8 cellular contexts compared by ENCODE assay signal in the genomic region with DNA sequence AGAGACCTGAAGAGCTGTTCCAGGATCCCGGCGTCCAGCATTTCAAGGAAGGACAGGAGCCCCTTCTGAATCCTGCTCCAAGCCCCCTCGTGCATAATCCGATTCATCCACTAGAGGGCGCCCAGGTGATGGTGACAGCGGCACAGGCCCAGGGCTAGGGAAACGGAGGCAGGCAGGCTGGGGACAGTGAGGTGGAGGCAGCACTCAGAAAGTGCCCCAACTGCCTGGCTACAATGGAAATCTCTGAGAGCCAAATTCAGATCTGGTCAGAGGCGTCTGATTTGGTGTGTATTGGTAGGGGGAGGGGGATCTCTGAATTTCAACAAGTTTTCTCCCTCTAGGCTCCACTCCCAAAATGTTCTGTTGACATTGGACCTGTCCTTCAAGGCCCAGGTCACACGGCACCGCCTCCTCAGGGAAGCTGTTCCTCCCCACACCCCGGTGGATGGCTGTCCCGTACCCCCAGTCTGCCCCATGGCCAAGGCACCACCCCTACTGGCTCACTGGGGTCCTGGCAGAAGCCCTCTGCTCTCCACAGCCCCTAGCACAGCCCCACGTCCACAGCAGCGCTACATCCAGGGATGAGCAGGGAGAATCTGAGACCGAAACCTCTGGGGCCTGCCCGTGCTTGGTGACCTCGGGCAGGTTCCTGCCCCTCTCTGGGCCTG.
DNase-seq lines count a peak whose midpoint lies in the region; ATAC-seq and TF ChIP-seq lines count a peak whose summit lies in the region.

No MANE protein-coding gene starts in this region.

- in situ Hi-C loops in G401 (cut with HindIII; ENCODE audit: low sequenced_read_pairs): no loop called here
- in situ Hi-C loops in mammary epithelial cell (cut with MboI; ENCODE audit: low sequenced_read_pairs in 2 of 2): no loop called here

- peaks cover 50% of the 10 kb centered on the region for H4K20me1 ChIP-seq in Loucy (ENCODE audit: insufficient read depth, low read length, poor library complexity, severe bottlenecking)
- H4K20me1 ChIP-seq in mammary epithelial cell (ENCODE audit: insufficient read depth, low read length): no peaks in the 10 kb centered on the region

- no peaks in the 10 kb centered on the region for H3K27me3 Mint-ChIP-seq in WTC11 (ENCODE audit: low read depth)

- H3K4me3 ChIP-seq in Loucy (ENCODE audit: low read length, poor library complexity, severe bottlenecking): no peak overlapping the region
- no peak overlapping the region for H3K4me3 ChIP-seq in mammary epithelial cell (replicated peaks in 1 of 3; ENCODE audit: insufficient read depth in 1 of 3, low read depth in 2 of 3, low read length in 3 of 3)
- H3K4me3 ChIP-seq in kidney epithelial cell (ENCODE audit: low read depth, low read length): no peak overlapping the region

- POLR2A ChIA-PET in WTC11 (lab: Charles Lee): no interaction called here

- H3K9me2 ChIP-seq in Loucy (replicated peaks; ENCODE audit: low read depth, low read length): no peaks in the 10 kb centered on the region

- H2AFZ ChIP-seq in Loucy (ENCODE audit: low read length) (no peak overlapping the region), mammary epithelial cell (ENCODE audit: low read depth, low read length) (no peak overlapping the region)

- H3K4me2 ChIP-seq in Loucy (ENCODE audit: low read depth, low read length, poor library complexity, severe bottlenecking) (no peak overlapping the region), mammary epithelial cell (ENCODE audit: insufficient read depth, low read depth, low read length) (no peak overlapping the region)

- no peak overlapping the region for H3K27ac Mint-ChIP-seq in WTC11

- H3K9me3 Mint-ChIP-seq in WTC11: no peaks in the 10 kb centered on the region

- peak; percentile 90 for ATAC-seq in WTC11
- ATAC-seq in GM21381 (IDR thresholded peaks at IDR 0.05; ENCODE audit: unreplicated experiment): no peak
- no peak for ATAC-seq in HG02763 (IDR thresholded peaks at IDR 0.05; ENCODE audit: unreplicated experiment)

- H3K27me3 ChIP-seq in Loucy (ENCODE audit: insufficient read depth, low read length, poor library complexity, severe bottlenecking) (no peaks in the 10 kb centered on the region), mammary epithelial cell (ENCODE audit: insufficient read depth, low read length) (no peaks in the 10 kb centered on the region), kidney epithelial cell (ENCODE audit: control insufficient read depth, insufficient read depth, low read length) (no peaks in the 10 kb centered on the region)

- no peak overlapping the region for H3K27ac ChIP-seq in mammary epithelial cell (ENCODE audit: insufficient read depth, low read depth, low read length)

- H3F3A ChIP-seq in Loucy (ENCODE audit: low read depth): no peaks in the 10 kb centered on the region

- intact Hi-C loops in mammary epithelial cell (cut with micrococcal nuclease): loop anchor here (1.0 to 5.0 kb wide), 2 partner anchors 85 to 411 kb away; no protein-coding TSS in a partner anchor

- DNase-seq in G401 (ENCODE audit: low spot score): peak; percentile 41
- peak; percentile 84 for DNase-seq in WTC11 (ENCODE audit: low spot score)
- no peak for DNase-seq in mammary epithelial cell
- DNase-seq in kidney epithelial cell (ENCODE audit: low read depth): no peak
- peak; percentile 82 to 84 for DNase-seq in stimulated activated CD4-positive, alpha-beta T cell treated with anti-CD3 and anti-CD28 coated beads, Interleukin-2, amount 100 ng/mL, for 24 hours

- no peaks in the 10 kb centered on the region for H3K9me3 ChIP-seq in Loucy (ENCODE audit: insufficient read depth, low read depth, low read length)
- H3K9me3 ChIP-seq in mammary epithelial cell (replicated peaks; ENCODE audit: insufficient read depth, low read length): no peaks in the 10 kb centered on the region

- peak; percentile 97 for TF ChIP-seq CTCF in Loucy (conservative IDR thresholded peaks at IDR 0.05; ENCODE audit: low read length)
- peak; percentile 42; the same call in 1 of the 2 replicates for TF ChIP-seq CTCF in WTC11 (IDR thresholded peaks at IDR 0.05)
- TF ChIP-seq CTCF in mammary epithelial cell (conservative IDR thresholded peaks at IDR 0.05 in 1 of 2, IDR thresholded peaks at IDR 0.05 in 1 of 2; ENCODE audit: extremely low read depth in 1 of 2, insufficient read depth in 1 of 2, low read depth in 1 of 2, low read length in 2 of 2): peak; percentile 85 to 89
- TF ChIP-seq CTCF in kidney epithelial cell (IDR thresholded peaks at IDR 0.05; ENCODE audit: insufficient read depth, low read length, poor library complexity, severe bottlenecking): peak; percentile 92

- WGBS in mammary epithelial cell (ENCODE audit: low coverage, missing lambda C conversion rate): 48% methylated on average over 14 of the region's 17 CpGs

- dilution Hi-C loops in mammary epithelial cell (cut with HindIII; ENCODE audit: low sequenced_read_pairs): no loop called here

- H3K4me1 ChIP-seq in Loucy (ENCODE audit: insufficient read depth, low read length, poor library complexity, severe bottlenecking): no peaks in the 10 kb centered on the region
- no peaks in the 10 kb centered on the region for H3K4me1 ChIP-seq in mammary epithelial cell (ENCODE audit: insufficient read depth, low read length)

- H3K36me3 ChIP-seq in Loucy (ENCODE audit: insufficient read depth, low read length) (peaks cover 84% of the 10 kb centered on the region; the same call in 1 of the 2 replicates), mammary epithelial cell (ENCODE audit: insufficient read depth, low read length) (no peaks in the 10 kb centered on the region), kidney epithelial cell (ENCODE audit: control insufficient read depth, insufficient read depth, low read length) (peaks cover 6% of the 10 kb centered on the region)

- peaks cover 63% of the 10 kb centered on the region for H3K79me2 ChIP-seq in Loucy (ENCODE audit: insufficient read depth, low read length)
- peaks cover 5% of the 10 kb centered on the region for H3K79me2 ChIP-seq in mammary epithelial cell (ENCODE audit: insufficient read depth, low read length)

- no TSS peak for BruUV-seq in mammary epithelial cell (replicated peaks; lab: Mats Ljungman, UMichigan)

- H3K4me1 Mint-ChIP-seq in WTC11: no peaks in the 10 kb centered on the region

- CTCF ChIA-PET in WTC11 (lab: Charles Lee) (interaction anchor here (0.8 to 3.5 kb wide), 4 partner anchors 8 to 281 kb away, joined by 3 to 9 read pairs (median 3); no protein-coding TSS in a partner anchor), mammary epithelial cell (lab: Charles Lee; ENCODE audit: low non-redundant PET) (interaction anchor here (0.6 kb wide), 1 partner anchor 184 kb away, joined by 3 read pairs; no protein-coding TSS in a partner anchor)

- H3K9ac ChIP-seq in Loucy (ENCODE audit: low read depth, low read length, poor library complexity, severe bottlenecking) (no peak overlapping the region), mammary epithelial cell (ENCODE audit: insufficient read depth, low read length) (no peak overlapping the region)

- H3K36me3 Mint-ChIP-seq in WTC11: no peaks in the 10 kb centered on the region; the same call in 1 of the 2 replicates

- H3K4me3 Mint-ChIP-seq in WTC11: no peak overlapping the region

TF ChIP-seq in WTC11, 78 proteins besides CTCF, POLR2A, EP300 and RAD21 (continues in another document):
- TF ChIP-seq MAX (CRISPR knock-in tag; IDR thresholded peaks at IDR 0.05): no peak
- TF ChIP-seq ZNF425 (CRISPR knock-in tag; conservative IDR thresholded peaks at IDR 0.05): no peak
- TF ChIP-seq USF1 (CRISPR knock-in tag; IDR thresholded peaks at IDR 0.05): no peak
- no peak for TF ChIP-seq MXD4 (CRISPR knock-in tag; IDR thresholded peaks at IDR 0.05; ENCODE audit: borderline replicate concordance)
- TF ChIP-seq NFATC4 (CRISPR knock-in tag; IDR thresholded peaks at IDR 0.05): no peak
- TF ChIP-seq FOXP1 (CRISPR knock-in tag; IDR thresholded peaks at IDR 0.05; ENCODE audit: borderline replicate concordance): no peak
- no peak for TF ChIP-seq IRF2 (CRISPR knock-in tag; IDR thresholded peaks at IDR 0.05; ENCODE audit: borderline replicate concordance, low read depth)

Comparison
In these comparisons a context has a peak if more than half of its experiments do, and no peak if none do; other contexts are left out.
1. DNase-seq: peak in G401 (single experiment), WTC11 (single experiment) and stimulated activated CD4-positive, alpha-beta T cell treated with anti-CD3 and anti-CD28 coated beads, Interleukin-2, amount 100 ng/mL, for 24 hours (2 of 2); none in mammary epithelial cell (single experiment) and kidney epithelial cell (single experiment).
2. CTCF ChIP-seq: peak in every context shown above with its lines; median percentile 97 in Loucy; 92 in kidney epithelial cell; 87 in mammary epithelial cell; 42 in WTC11.